12 cellular contexts compared by ENCODE assay signal in the genomic region with DNA sequence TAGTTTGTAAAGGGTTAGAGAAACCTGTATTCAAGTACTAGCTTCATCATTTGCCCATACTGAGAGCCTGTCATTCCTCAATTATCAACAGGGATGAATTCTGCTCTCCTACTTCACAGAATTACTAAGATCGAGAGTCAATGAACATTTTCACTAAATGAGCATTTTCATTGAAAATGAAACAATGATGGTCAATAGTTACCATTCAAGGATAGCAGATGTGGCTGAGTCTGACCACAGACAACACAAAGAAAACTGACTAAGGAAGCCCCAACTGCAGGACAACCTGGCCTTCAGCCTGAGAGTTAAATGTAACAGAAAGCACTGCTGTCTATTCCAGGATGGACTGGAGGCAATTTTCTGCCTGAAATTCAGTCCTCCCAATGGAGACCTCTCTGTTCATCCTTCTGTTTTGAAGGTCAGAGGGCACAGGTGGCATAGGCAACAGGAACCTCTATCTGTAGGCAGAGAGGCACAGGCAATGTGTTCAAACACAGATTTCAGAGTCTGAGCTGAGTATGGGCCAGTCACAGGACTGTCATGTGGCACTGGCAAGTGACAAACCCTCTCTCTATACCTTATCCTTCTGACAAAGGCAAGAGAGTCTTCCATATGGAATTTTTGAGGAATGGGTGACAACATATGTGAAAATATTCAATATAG. TPM values are rescaled to one million over a fixed set of nuclear protein-coding genes. Genes with fewer than 3 reads are reported as not detected.
DNase-seq lines count a peak whose midpoint lies in the region; ATAC-seq, FAIRE-seq and TF ChIP-seq lines count a peak whose summit lies in the region.
"Had no signal": no experiment of that assay in that cellular context is flagged by ENCODE, and none has a peak within 500 bp of the region (broad histone marks: within the 10 kb centered on the region; RNA-seq: fewer than 3 reads in every experiment).

No MANE protein-coding gene starts in this region.

- no peak for TF ChIP-seq CTCF in GM12865 (IDR thresholded peaks at IDR 0.05; ENCODE audit: insufficient read depth, low read depth, low read length, missing control alignments)
- no peak for TF ChIP-seq CTCF in VCaP (conservative IDR thresholded peaks at IDR 0.05)
- no peak for TF ChIP-seq CTCF in tibial nerve (IDR thresholded peaks at IDR 0.05)

- H3K27me3 Mint-ChIP-seq in natural killer cell treated with Interleukin-12 subunit alpha and Interleukin-12 subunit beta and Interleukin-15 and Interleukin-18, amount 100 ng/mL, for 72 hours, result no peaks in the 10 kb centered on the region

- peak overlapping the region; percentile 50 to 73 for H3K27ac Mint-ChIP-seq in natural killer cell treated with Interleukin-12 subunit alpha and Interleukin-12 subunit beta and Interleukin-15 and Interleukin-18, amount 100 ng/mL, for 72 hours
- H3K27ac Mint-ChIP-seq: activated naive CD4-positive, alpha-beta T cell treated with anti-CD3 and anti-CD28 coated beads for 36 hours had no signal

- peaks cover 0 to 24% (median 0%) of the 10 kb centered on the region in 4 donors for H3K4me1 ChIP-seq in tibial nerve
- H3K4me1 ChIP-seq: colonic mucosa had no signal

- H3K36me3 ChIP-seq in tibial nerve, result peaks cover 6 to 47% (median 11%) of the 10 kb centered on the region in 3 donors

- no peaks in the 10 kb centered on the region for H3K27me3 ChIP-seq in tibial nerve
- H3K27me3 ChIP-seq: colonic mucosa had no signal

- no peak for TF ChIP-seq POLR2A in tibial nerve (IDR thresholded peaks at IDR 0.05)

- H3K9me3 ChIP-seq in tibial nerve, result no peaks in the 10 kb centered on the region
- H3K9me3 ChIP-seq: colonic mucosa had no signal

- DNase-seq in GM12865 (ENCODE audit: low read depth), result peak; percentile 78
- no peak for DNase-seq in natural killer cell treated with Interleukin-12 subunit alpha and Interleukin-12 subunit beta and Interleukin-15 and Interleukin-18, amount 100 ng/mL, for 72 hours (ENCODE audit: low spot score)
- DNase-seq in NCI-H1930 (lab: John Stamatoyannopoulos, UW), result no peak
- no peak for DNase-seq in tibial nerve (ENCODE audit: low spot score in 2 of 2)
- DNase-seq in RCC 7860 (ENCODE audit: low spot score), result no peak
- DNase-seq in NK-92 treated with Interleukin-12 subunit alpha and Interleukin-12 subunit beta, amount 100 ng/mL, for 24 hours (lab: John Stamatoyannopoulos, UW), result no peak
- DNase-seq: NCI-H226 had no signal

- 86 to 92% methylated on average over 1 of the region's 1 CpG for WGBS in tibial nerve, 2 donors

- peaks cover 18 to 28% of the 10 kb centered on the region in 2 donors for H3K4me1 Mint-ChIP-seq in natural killer cell treated with Interleukin-12 subunit alpha and Interleukin-12 subunit beta and Interleukin-15 and Interleukin-18, amount 100 ng/mL, for 72 hours (ENCODE audit: low read depth in 2 of 2)

- TF ChIP-seq EP300 in tibial nerve (IDR thresholded peaks at IDR 0.05), result no peak

- ATAC-seq in GM21423 (IDR thresholded peaks at IDR 0.05; ENCODE audit: unreplicated experiment), result peak; percentile 68
- peak; percentile 75 to 87 for ATAC-seq in natural killer cell treated with Interleukin-12 subunit alpha and Interleukin-12 subunit beta and Interleukin-15 and Interleukin-18, amount 100 ng/mL, for 72 hours
- ATAC-seq: Right ventricle myocardium inferior had no signal

- no peak for FAIRE-seq in RCC 7860 (lab: Jason Lieb, UNC)

- H3K36me3 Mint-ChIP-seq in natural killer cell treated with Interleukin-12 subunit alpha and Interleukin-12 subunit beta and Interleukin-15 and Interleukin-18, amount 100 ng/mL, for 72 hours, result peaks cover 5% of the 10 kb centered on the region

- H3K27ac ChIP-seq in VCaP, result peak overlapping the region; percentile 61
- peak overlapping the region in 1 of 4 donors; percentile 27 for H3K27ac ChIP-seq in tibial nerve
- H3K27ac ChIP-seq: colonic mucosa had no signal

- peak overlapping the region; percentile 41 for H3K4me3 Mint-ChIP-seq in natural killer cell treated with Interleukin-12 subunit alpha and Interleukin-12 subunit beta and Interleukin-15 and Interleukin-18, amount 100 ng/mL, for 72 hours
- H3K4me3 Mint-ChIP-seq: activated naive CD4-positive, alpha-beta T cell treated with anti-CD3 and anti-CD28 coated beads for 36 hours had no signal

- H3K9me3 Mint-ChIP-seq in natural killer cell treated with Interleukin-12 subunit alpha and Interleukin-12 subunit beta and Interleukin-15 and Interleukin-18, amount 100 ng/mL, for 72 hours, result no peaks in the 10 kb centered on the region
- H3K9me3 Mint-ChIP-seq: activated naive CD4-positive, alpha-beta T cell treated with anti-CD3 and anti-CD28 coated beads for 36 hours had no signal

- H3K4me3 ChIP-seq in GM12865 (ENCODE audit: low read depth, low read length) (no peak overlapping the region), tibial nerve (no peak overlapping the region)
- H3K4me3 ChIP-seq: colonic mucosa had no signal

RNA-seq across cellular contexts. Expression of gene TRAF4, which starts 19.5 kb away (rescaled TPM):
- 100 to 1,000 TPM in 1 of 2 donors, 10 to 100 TPM in 1; 59.7 to 186 TPM for total RNA-seq in natural killer cell treated with Interleukin-12 subunit alpha and Interleukin-12 subunit beta and Interleukin-15 and Interleukin-18, amount 100 ng/mL, for 72 hours
- 10 to 100 TPM; 18.4 to 42.8 (median 30.0) TPM for total RNA-seq in tibial nerve

RNA-seq across cellular contexts. Expression of gene NEK8, which starts 34.7 kb away (rescaled TPM):
- total RNA-seq in natural killer cell treated with Interleukin-12 subunit alpha and Interleukin-12 subunit beta and Interleukin-15 and Interleukin-18, amount 100 ng/mL, for 72 hours, result 10 to 100 TPM in 1 of 2 donors, 1 to 10 TPM in 1; 3.2 to 10.2 TPM
- total RNA-seq in tibial nerve, result 1 to 10 TPM; 2.8 to 6.0 (median 3.5) TPM

RNA-seq across cellular contexts. Expression of gene TLCD1, which starts 37.2 kb away (rescaled TPM):
- 1 to 10 TPM; 1.5 to 9.7 TPM for total RNA-seq in natural killer cell treated with Interleukin-12 subunit alpha and Interleukin-12 subunit beta and Interleukin-15 and Interleukin-18, amount 100 ng/mL, for 72 hours
- 1 to 10 TPM in 1 of 4 donors, under 1 TPM in 1, not detected in 2; 0.44 to 1.2 TPM for total RNA-seq in tibial nerve

RNA-seq across cellular contexts. Expression of gene RPL23A, which starts 43.5 kb away (rescaled TPM):
- 1,000 to 10,000 TPM; 1,264 to 1,439 TPM for total RNA-seq in natural killer cell treated with Interleukin-12 subunit alpha and Interleukin-12 subunit beta and Interleukin-15 and Interleukin-18, amount 100 ng/mL, for 72 hours
- 100 to 1,000 TPM; 431 to 573 (median 517) TPM for total RNA-seq in tibial nerve

RNA-seq across cellular contexts. Expression of gene RAB34, which starts 45.6 kb away (rescaled TPM):
- 10 to 100 TPM in 1 of 2 donors, 1 to 10 TPM in 1; 8.5 to 25.7 TPM for total RNA-seq in natural killer cell treated with Interleukin-12 subunit alpha and Interleukin-12 subunit beta and Interleukin-15 and Interleukin-18, amount 100 ng/mL, for 72 hours
- total RNA-seq in tibial nerve, result 100 to 1,000 TPM; 189 to 298 (median 196) TPM
